In the genomic region with DNA sequence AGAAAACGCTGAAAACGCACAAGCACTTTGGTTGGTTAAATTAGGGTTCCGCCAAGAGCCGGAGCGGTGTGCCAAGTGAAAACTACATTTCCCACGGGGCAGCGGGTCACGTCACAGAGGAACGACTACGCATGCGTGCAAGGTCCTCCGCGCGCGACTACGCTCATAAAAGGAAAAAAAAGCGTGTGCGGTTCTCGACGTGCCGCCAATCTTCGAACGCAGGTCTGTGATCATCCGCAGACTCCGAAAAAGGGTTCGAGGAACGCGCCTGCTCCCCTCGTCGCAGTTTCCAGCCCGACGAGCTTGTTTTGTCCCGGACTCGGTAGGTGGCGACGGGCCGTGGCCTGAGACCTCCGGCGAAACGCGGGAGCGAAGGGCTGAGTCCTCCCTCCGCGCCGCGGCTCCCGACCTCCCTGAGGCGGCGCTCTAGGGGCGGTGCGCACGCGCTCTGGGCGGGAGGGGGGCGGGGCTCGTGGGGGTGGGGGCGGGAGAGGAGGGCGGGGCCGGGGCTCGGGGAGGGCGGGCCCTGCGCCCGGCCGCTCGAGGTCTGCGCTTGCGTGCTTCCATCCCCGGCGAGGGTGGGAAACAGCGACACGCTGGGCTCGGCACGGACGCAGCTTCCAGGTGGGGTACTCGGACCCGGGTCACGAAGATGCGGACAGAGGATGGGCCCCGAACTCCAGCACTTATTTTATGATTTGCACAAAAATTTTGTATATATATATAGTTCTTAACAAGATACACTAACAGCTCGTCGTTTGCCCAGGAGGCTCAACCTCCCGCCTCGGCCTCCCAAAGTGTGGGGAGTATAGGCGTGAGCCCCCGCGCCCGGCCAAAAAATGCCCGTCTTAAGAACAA, we compare ENCODE assay signal across 8 cellular contexts. TPM values are rescaled to one million over a fixed set of nuclear protein-coding genes. Genes with fewer than 3 reads are reported as not detected.
DNase-seq lines count a peak whose midpoint lies in the region; ATAC-seq lines count a peak whose summit lies in the region.

Gene SGF29 (plus strand): TSS at position 145 of the 858 bp plus-strand sequence. CDS start 27,150 bp downstream, outside the sequence.

- peak; percentile 76 for DNase-seq in DMS153 (lab: John Stamatoyannopoulos, UW)
- DNase-seq in OCI-M2 (lab: John Stamatoyannopoulos, UW; ENCODE audit: unreplicated experiment) = peak; percentile 71
- DNase-seq in activated T-cell treated with anti-CD3 and anti-CD28 coated beads for 4 hours = peak; percentile 91
- peak; percentile 44 for DNase-seq in epithelial cell of prostate (ENCODE audit: low read depth, low spot score)
- peak; percentile 94 for DNase-seq in mucosa of gallbladder (ENCODE audit: low spot score)
- DNase-seq in stimulated activated CD8-positive, alpha-beta memory T cell treated with anti-CD3 and anti-CD28 coated beads, Interleukin-4, amount 100 ng/mL, for 4 hours (ENCODE audit: low read depth in 2 of 2, low spot score in 1 of 2) = peak; percentile 87 to 92

- peak within 1 kb of the TSS; percentile 94 to 99 (median 96) for H3K27ac Mint-ChIP-seq in IgD-negative memory B cell

- peak within 1 kb of the TSS; percentile 93 to 96 (median 95) for H3K4me3 Mint-ChIP-seq in IgD-negative memory B cell

- H3K27me3 Mint-ChIP-seq in IgD-negative memory B cell = peaks cover 3% of the 10 kb centered on the region

- H3K27ac ChIP-seq in epithelial cell of prostate = peak within 1 kb of the TSS; percentile 73

- ATAC-seq in GM21528 (IDR thresholded peaks at IDR 0.05; ENCODE audit: low FRiP score, unreplicated experiment) = peak; percentile 74

- peaks cover 9 to 20% (median 10%) of the 10 kb centered on the region in 3 donors for H3K4me1 Mint-ChIP-seq in IgD-negative memory B cell

- H3K9me3 Mint-ChIP-seq in IgD-negative memory B cell = no peaks in the 10 kb centered on the region

- peaks cover 5% of the 10 kb centered on the region for H3K36me3 Mint-ChIP-seq in IgD-negative memory B cell

RNA-seq across cellular contexts. Expression of gene SGF29, which starts in this region (rescaled TPM):
- polyA plus RNA-seq in IgD-negative memory B cell = 49.2 TPM
- total RNA-seq in mucosa of gallbladder = 18.8 TPM

Comparison
In these comparisons a context has a peak if more than half of its experiments do, and no peak if none do; other contexts are left out.
1. Peak in every context shown above with its lines: DNase-seq, ATAC-seq and H3K27ac ChIP-seq.
2. DNase-seq: peak in every context shown above with its lines; median percentile 94 in mucosa of gallbladder; 91 in activated T-cell treated with anti-CD3 and anti-CD28 coated beads for 4 hours; 90 in stimulated activated CD8-positive, alpha-beta memory T cell treated with anti-CD3 and anti-CD28 coated beads, Interleukin-4, amount 100 ng/mL, for 4 hours; 76 in DMS153; 71 in OCI-M2; 44 in epithelial cell of prostate.